1 cellular context compared by ENCODE assay signal in genomic region chr17:79041723-79042420, GRCh38.
TF ChIP-seq lines count a peak whose summit lies in the region.

No MANE protein-coding gene starts in this region.

TF ChIP-seq in GM12878, 131 proteins besides CTCF, POLR2A, EP300 and RAD21:
- TF ChIP-seq SP1 (IDR thresholded peaks at IDR 0.05; ENCODE audit: low read depth, low read length) (no peak), NR2C2 (IDR thresholded peaks at IDR 0.05; ENCODE audit: borderline replicate concordance, control insufficient read depth, insufficient read length, low read depth) (no peak), DPF2 (IDR thresholded peaks at IDR 0.05) (no peak), BCL3 (IDR thresholded peaks at IDR 0.05; ENCODE audit: borderline replicate concordance, insufficient read depth, low read depth, low read length, poor library complexity, severe bottlenecking) (peak; percentile 41)
- TF ChIP-seq, protein P1, sequence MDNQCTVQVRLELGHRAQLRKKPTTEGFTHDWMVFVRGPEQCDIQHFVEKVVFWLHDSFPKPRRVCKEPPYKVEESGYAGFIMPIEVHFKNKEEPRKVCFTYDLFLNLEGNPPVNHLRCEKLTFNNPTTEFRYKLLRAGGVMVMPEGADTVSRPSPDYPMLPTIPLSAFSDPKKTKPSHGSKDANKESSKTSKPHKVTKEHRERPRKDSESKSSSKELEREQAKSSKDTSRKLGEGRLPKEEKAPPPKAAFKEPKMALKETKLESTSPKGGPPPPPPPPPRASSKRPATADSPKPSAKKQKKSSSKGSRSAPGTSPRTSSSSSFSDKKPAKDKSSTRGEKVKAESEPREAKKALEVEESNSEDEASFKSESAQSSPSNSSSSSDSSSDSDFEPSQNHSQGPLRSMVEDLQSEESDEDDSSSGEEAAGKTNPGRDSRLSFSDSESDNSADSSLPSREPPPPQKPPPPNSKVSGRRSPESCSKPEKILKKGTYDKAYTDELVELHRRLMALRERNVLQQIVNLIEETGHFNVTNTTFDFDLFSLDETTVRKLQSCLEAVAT (IDR thresholded peaks at IDR 0.05) = no peak
